9 cellular contexts compared by ENCODE assay signal in the genomic region with DNA sequence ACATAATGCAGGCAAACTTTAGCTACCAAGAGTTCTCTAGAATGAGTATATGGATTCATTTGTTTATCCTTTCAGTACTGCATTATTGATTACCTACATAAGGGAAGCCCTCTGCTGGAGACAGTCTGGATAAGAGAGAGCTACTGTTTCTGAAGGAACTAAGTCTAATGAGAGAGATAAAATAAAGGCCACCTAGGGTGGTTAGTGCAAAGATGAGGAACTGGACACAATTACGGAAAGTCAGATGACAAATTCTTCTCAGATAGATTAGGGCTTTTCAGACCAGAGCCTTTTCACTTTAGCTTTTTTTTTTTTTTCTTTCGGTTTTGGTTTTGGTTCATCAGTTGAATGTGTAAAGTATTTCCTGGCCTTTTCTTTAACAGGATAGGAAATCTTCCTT. TPM values are rescaled to one million over a fixed set of nuclear protein-coding genes. Genes with fewer than 3 reads are reported as not detected.
DNase-seq lines count a peak whose midpoint lies in the region; ATAC-seq lines count a peak whose summit lies in the region.
"Had no signal": no experiment of that assay in that cellular context is flagged by ENCODE, and none has a peak within 500 bp of the region (broad histone marks: within the 10 kb centered on the region; RNA-seq: fewer than 3 reads in every experiment).

No MANE protein-coding gene starts in this region.

- H3K27ac ChIP-seq in CD4-positive, alpha-beta memory T cell (ENCODE audit: low read depth, low read length): peak overlapping the region; percentile 35

- H3K27ac Mint-ChIP-seq in CD4-positive, alpha-beta memory T cell: peak overlapping the region; percentile 69 to 96 (median 92)
- peak overlapping the region; percentile 73 for H3K27ac Mint-ChIP-seq in activated T-helper 1 cell treated with anti-CD3 and anti-CD28 coated beads, Interleukin-12 subunit alpha, Interleukin-12 subunit beta, Interleukin-2, Interleukin-4 antibody, amounts not matched to agents 30 ng/mL and 10 ng/mL and 1 ng/mL, durations not matched to agents 14 hours and 24 hours and 36 hours

- H3K36me3 Mint-ChIP-seq in CD4-positive, alpha-beta memory T cell: no peaks in the 10 kb centered on the region
- peaks cover 4% of the 10 kb centered on the region for H3K36me3 Mint-ChIP-seq in activated T-helper 1 cell treated with anti-CD3 and anti-CD28 coated beads, Interleukin-12 subunit alpha, Interleukin-12 subunit beta, Interleukin-2, Interleukin-4 antibody, amounts not matched to agents 30 ng/mL and 10 ng/mL and 1 ng/mL, durations not matched to agents 14 hours and 24 hours and 36 hours (ENCODE audit: low read depth)

- no peaks in the 10 kb centered on the region for H3K27me3 ChIP-seq in CD4-positive, alpha-beta memory T cell (ENCODE audit: insufficient read depth, low read length)

- H3K4me3 ChIP-seq in CD4-positive, alpha-beta memory T cell (ENCODE audit: low read length in 2 of 2): peak overlapping the region in 1 of 2 donors; percentile 16

- no peaks in the 10 kb centered on the region for H3K9me3 ChIP-seq in CD4-positive, alpha-beta memory T cell (ENCODE audit: control insufficient read depth in 1 of 2, low read length in 2 of 2)

- peak in 4 of 5 donors; percentile 8 to 29 (median 10) for DNase-seq in CD4-positive, alpha-beta memory T cell
- no peak for DNase-seq in activated T-helper 1 cell treated with anti-CD3 and anti-CD28 coated beads, Interleukin-12 subunit alpha, Interleukin-12 subunit beta, Interleukin-2, Interleukin-4 antibody, amounts not matched to agents 30 ng/mL and 10 ng/mL and 1 ng/mL, durations not matched to agents 14 hours and 24 hours and 36 hours (ENCODE audit: low spot score)
- DNase-seq in pons (ENCODE audit: low spot score): no peak
- DNase-seq in DMS53 (lab: John Stamatoyannopoulos, UW): no peak
- no peak for DNase-seq in activated CD8-positive, alpha-beta memory T cell treated with anti-CD3 and anti-CD28 coated beads for 24 hours
- no peak for DNase-seq in 8988T
- DNase-seq: NCI-H187 treated with DMSO at 0.1 percent for 48 hours had no signal

- H3K36me3 ChIP-seq in CD4-positive, alpha-beta memory T cell (ENCODE audit: insufficient read depth, low read length): no peaks in the 10 kb centered on the region

- peak overlapping the region; percentile 69 to 90 (median 78) for H3K4me3 Mint-ChIP-seq in CD4-positive, alpha-beta memory T cell
- peak overlapping the region; percentile 61 for H3K4me3 Mint-ChIP-seq in activated T-helper 1 cell treated with anti-CD3 and anti-CD28 coated beads, Interleukin-12 subunit alpha, Interleukin-12 subunit beta, Interleukin-2, Interleukin-4 antibody, amounts not matched to agents 30 ng/mL and 10 ng/mL and 1 ng/mL, durations not matched to agents 14 hours and 24 hours and 36 hours

- peaks cover 12% of the 10 kb centered on the region for H3K4me1 ChIP-seq in CD4-positive, alpha-beta memory T cell (ENCODE audit: insufficient read depth, low read length)

- H3K27me3 Mint-ChIP-seq in CD4-positive, alpha-beta memory T cell: no peaks in the 10 kb centered on the region
- no peaks in the 10 kb centered on the region for H3K27me3 Mint-ChIP-seq in activated T-helper 1 cell treated with anti-CD3 and anti-CD28 coated beads, Interleukin-12 subunit alpha, Interleukin-12 subunit beta, Interleukin-2, Interleukin-4 antibody, amounts not matched to agents 30 ng/mL and 10 ng/mL and 1 ng/mL, durations not matched to agents 14 hours and 24 hours and 36 hours (ENCODE audit: insufficient read depth)

- ATAC-seq in GM19328 (IDR thresholded peaks at IDR 0.05; ENCODE audit: unreplicated experiment) (peak; percentile 65), HG03095 (IDR thresholded peaks at IDR 0.05; ENCODE audit: unreplicated experiment) (peak; percentile 83)

- no peaks in the 10 kb centered on the region for H3K9me3 Mint-ChIP-seq in CD4-positive, alpha-beta memory T cell
- no peaks in the 10 kb centered on the region for H3K9me3 Mint-ChIP-seq in activated T-helper 1 cell treated with anti-CD3 and anti-CD28 coated beads, Interleukin-12 subunit alpha, Interleukin-12 subunit beta, Interleukin-2, Interleukin-4 antibody, amounts not matched to agents 30 ng/mL and 10 ng/mL and 1 ng/mL, durations not matched to agents 14 hours and 24 hours and 36 hours

- H3K4me1 Mint-ChIP-seq in CD4-positive, alpha-beta memory T cell: peaks cover 8 to 13% (median 10%) of the 10 kb centered on the region in 4 donors
- H3K4me1 Mint-ChIP-seq in activated T-helper 1 cell treated with anti-CD3 and anti-CD28 coated beads, Interleukin-12 subunit alpha, Interleukin-12 subunit beta, Interleukin-2, Interleukin-4 antibody, amounts not matched to agents 30 ng/mL and 10 ng/mL and 1 ng/mL, durations not matched to agents 14 hours and 24 hours and 36 hours (ENCODE audit: low read depth): peaks cover 15% of the 10 kb centered on the region

- CTCF ChIA-PET in CD4-positive, alpha-beta memory T cell (lab: Charles Lee; ENCODE audit: partially characterized antibody): interaction anchor here (0.7 to 5.1 kb wide), 4 partner anchors 9 to 220 kb away, joined by 3 to 44 read pairs (median 11); a partner anchor contains a TSS

- POLR2A ChIA-PET in CD4-positive, alpha-beta memory T cell (lab: Charles Lee; ENCODE audit: partially characterized antibody): interaction anchor here (1.4 kb wide), 1 partner anchor 31 kb away, joined by 16 read pairs; a partner anchor contains a TSS

- intact Hi-C loops in CD4-positive, alpha-beta memory T cell (cut with micrococcal nuclease): loop anchor here (1.0 kb wide), 1 partner anchor 221 kb away; no protein-coding TSS in a partner anchor
- intact Hi-C loops in activated T-helper 1 cell treated with anti-CD3 and anti-CD28 coated beads, Interleukin-12 subunit alpha, Interleukin-12 subunit beta, Interleukin-2, Interleukin-4 antibody, amounts not matched to agents 30 ng/mL and 10 ng/mL and 1 ng/mL, durations not matched to agents 14 hours and 24 hours and 36 hours (cut with micrococcal nuclease): loop anchor here (1.0 kb wide), 2 partner anchors 32 to 221 kb away; a partner anchor contains a TSS

RNA-seq across cellular contexts. Expression of a gene that starts 31.3 kb away (rescaled TPM):
- 10 to 100 TPM; 13.7 to 16.6 TPM for total RNA-seq in CD4-positive, alpha-beta memory T cell
- 10 to 100 TPM; 28.0 to 36.1 TPM for polyA plus RNA-seq in CD4-positive, alpha-beta memory T cell
- 32.4 TPM in 2 replicates for total RNA-seq in activated T-helper 1 cell treated with anti-CD3 and anti-CD28 coated beads, Interleukin-12 subunit alpha, Interleukin-12 subunit beta, Interleukin-2, Interleukin-4 antibody, amounts not matched to agents 30 ng/mL and 10 ng/mL and 1 ng/mL, durations not matched to agents 14 hours and 24 hours and 36 hours

Comparison
In these comparisons a context has a peak if more than half of its experiments do, and no peak if none do; other contexts are left out.
1. DNase-seq: peak in CD4-positive, alpha-beta memory T cell (4 of 5); none in activated T-helper 1 cell treated with anti-CD3 and anti-CD28 coated beads, Interleukin-12 subunit alpha, Interleukin-12 subunit beta, Interleukin-2, Interleukin-4 antibody, amounts not matched to agents 30 ng/mL and 10 ng/mL and 1 ng/mL, durations not matched to agents 14 hours and 24 hours and 36 hours (single experiment), pons (single experiment), DMS53 (single experiment), activated CD8-positive, alpha-beta memory T cell treated with anti-CD3 and anti-CD28 coated beads for 24 hours (single experiment) and 8988T (single experiment).